22 cellular contexts compared by ENCODE assay signal in genomic region chr1:192070213-192070612, GRCh38.
DNase-seq lines count a peak whose midpoint lies in the region; ATAC-seq, FAIRE-seq and TF ChIP-seq lines count a peak whose summit lies in the region.
"Had no signal": no experiment of that assay in that cellular context is flagged by ENCODE, and none has a peak within 500 bp of the region (broad histone marks: within the 10 kb centered on the region; RNA-seq: fewer than 3 reads in every experiment).

No MANE protein-coding gene starts in this region.

- CTCF ChIA-PET in HepG2 (lab: Yijun Ruan, JAX; ENCODE audit: low intra/inter-chr PET ratio, low total read pairs) (no interaction called here), K562 (lab: Yijun Ruan, JAX; ENCODE audit: low intra/inter-chr PET ratio) (no interaction called here)

- H3K4me2 ChIP-seq in HepG2 (ENCODE audit: low read depth, low read length) (no peak overlapping the region), Loucy (ENCODE audit: low read depth, low read length, poor library complexity, severe bottlenecking) (peak overlapping the region; percentile 47), K562 (ENCODE audit: insufficient read depth, low read length) (no peak overlapping the region)
- H3K4me2 ChIP-seq: A549; BLaER1 treated with 17β-estradiol and CSF1 and Interleukin-3, amounts not matched to agents 10 nM and 100 nM had no signal

- no peaks in the 10 kb centered on the region for H3K9me1 ChIP-seq in K562 (ENCODE audit: control insufficient read depth, insufficient read depth, low read length)

- BruUV-seq in HepG2 (replicated peaks; lab: Mats Ljungman, UMichigan) (no TSS peak), K562 (replicated peaks; lab: Mats Ljungman, UMichigan) (no TSS peak)

- ATAC-seq in HepG2 (no peak), right lobe of liver (no peak), K562 (no peak), HG03442 (IDR thresholded peaks at IDR 0.05; ENCODE audit: unreplicated experiment) (no peak)
- ATAC-seq: A549; CD8-positive, alpha-beta T cell had no signal

- H3K79me2 ChIP-seq in HepG2 (ENCODE audit: insufficient read depth, low read length) (no peaks in the 10 kb centered on the region), Loucy (ENCODE audit: insufficient read depth, low read length) (no peaks in the 10 kb centered on the region), K562 (ENCODE audit: control insufficient read depth, insufficient read depth, low read length) (no peaks in the 10 kb centered on the region)

- H3K4me1 ChIP-seq in HepG2 (ENCODE audit: insufficient read depth, low read length) (no peaks in the 10 kb centered on the region), right lobe of liver (no peaks in the 10 kb centered on the region), Loucy (ENCODE audit: insufficient read depth, low read length, poor library complexity, severe bottlenecking) (peaks cover 29% of the 10 kb centered on the region), K562 (replicated peaks in 1 of 2; ENCODE audit: control insufficient read depth in 2 of 2, insufficient read depth in 2 of 2, low read length in 2 of 2) (no peaks in the 10 kb centered on the region; a peak in 2 of 5 replicates)
- H3K4me1 ChIP-seq: A549, Caco-2 had no signal

- in situ Hi-C loops in HepG2 (cut with HindIII; ENCODE audit: extremely low pct_ligation_motif_present, low pct_unique_long_range_greater_than_20kb), result no loop called here
- in situ Hi-C loops in K562 (cut with MboI), result no loop called here

- FAIRE-seq in HepG2 (lab: Jason Lieb, UNC) (no peak), K562 (lab: Jason Lieb, UNC) (no peak)
- FAIRE-seq: A549, G401.6, GM12891 had no signal

- intact Hi-C loops in HepG2 (cut with micrococcal nuclease; ENCODE audit: unreplicated experiment) (no loop called here), right lobe of liver (cut with DNase I) (no loop called here), K562 (cut with micrococcal nuclease) (no loop called here)

- H3K4me3 ChIP-seq in HepG2 (replicated peaks in 1 of 3; ENCODE audit: insufficient read depth in 1 of 3, low read depth in 2 of 3, low read length in 3 of 3), result no peak overlapping the region
- no peak overlapping the region for H3K4me3 ChIP-seq in right lobe of liver
- H3K4me3 ChIP-seq in Loucy (ENCODE audit: low read length, poor library complexity, severe bottlenecking), result no peak overlapping the region
- H3K4me3 ChIP-seq in K562, result no peak overlapping the region
- H3K4me3 ChIP-seq: A549; BLaER1 treated with 17β-estradiol and CSF1 and Interleukin-3, amounts not matched to agents 10 nM and 100 nM had no signal

- no peak overlapping the region for H3K9ac ChIP-seq in HepG2 (ENCODE audit: insufficient read depth, low read depth, low read length)
- no peak overlapping the region for H3K9ac ChIP-seq in Loucy (ENCODE audit: low read depth, low read length, poor library complexity, severe bottlenecking)
- no peak overlapping the region for H3K9ac ChIP-seq in K562 (ENCODE audit: insufficient read depth in 1 of 2, low read depth in 2 of 2, low read length in 2 of 2)
- H3K9ac ChIP-seq: BLaER1 treated with 17β-estradiol and CSF1 and Interleukin-3, amounts not matched to agents 10 nM and 100 nM had no signal

- H3K27ac ChIP-seq in HepG2 (ENCODE audit: extremely low read length, insufficient read depth, low read length) (no peak overlapping the region), right lobe of liver (no peak overlapping the region), K562 (ENCODE audit: extremely low read depth, low read depth, low read length) (no peak overlapping the region)
- H3K27ac ChIP-seq: 22Rv1; A549; BLaER1 treated with 17β-estradiol and CSF1 and Interleukin-3, amounts not matched to agents 10 nM and 100 nM; C4-2B had no signal

- TF ChIP-seq EP300 in HepG2 (IDR thresholded peaks at IDR 0.05; ENCODE audit: low read depth in 2 of 2, low read length in 2 of 2) (no peak), HepG2 (CRISPR knock-in tag; IDR thresholded peaks at IDR 0.05; ENCODE audit: borderline replicate concordance) (no peak), K562 (IDR thresholded peaks at IDR 0.05; ENCODE audit: low read length) (no peak)

- TF ChIP-seq RAD21 in HepG2 (CRISPR knock-in tag; IDR thresholded peaks at IDR 0.05) (no peak), K562 (CRISPR knock-in tag; conservative IDR thresholded peaks at IDR 0.05 in 1 of 2, IDR thresholded peaks at IDR 0.05 in 1 of 2) (no peak)

- no peak for TF ChIP-seq CTCF in HepG2 (CRISPR knock-in tag; IDR thresholded peaks at IDR 0.05)
- TF ChIP-seq CTCF in right lobe of liver (IDR thresholded peaks at IDR 0.05), result no peak
- no peak for TF ChIP-seq CTCF in Loucy (conservative IDR thresholded peaks at IDR 0.05; ENCODE audit: low read length)
- no peak for TF ChIP-seq CTCF in K562 (IDR thresholded peaks at IDR 0.05 in 2 of 3, conservative IDR thresholded peaks at IDR 0.05 in 1 of 3; ENCODE audit: insufficient read depth in 2 of 3, low read depth in 1 of 3, low read length in 3 of 3)

- no peaks in the 10 kb centered on the region for H3K9me2 ChIP-seq in Loucy (replicated peaks; ENCODE audit: low read depth, low read length)

- no peaks in the 10 kb centered on the region for H3K9me3 ChIP-seq in HepG2 (ENCODE audit: low read length)
- H3K9me3 ChIP-seq in right lobe of liver, result no peaks in the 10 kb centered on the region
- no peaks in the 10 kb centered on the region for H3K9me3 ChIP-seq in Loucy (ENCODE audit: insufficient read depth, low read depth, low read length)
- H3K9me3 ChIP-seq in K562 (replicated peaks; ENCODE audit: control insufficient read depth, insufficient read depth, low read depth, low read length), result no peaks in the 10 kb centered on the region
- H3K9me3 ChIP-seq: A549; BLaER1 treated with 17β-estradiol and CSF1 and Interleukin-3, amounts not matched to agents 10 nM and 100 nM; Caco-2 had no signal

- DNase-seq in HepG2 (ENCODE audit: low spot score) (no peak), right lobe of liver (no peak), K562 (ENCODE audit: extremely low read depth in 1 of 4, low spot score in 3 of 4) (no peak), iPS-NIHi11 (ENCODE audit: low spot score) (no peak)
- DNase-seq: AML-193; Caco-2; Calu3; CD4-positive, alpha-beta T cell; CD8-positive, alpha-beta T cell; DMS 273 treated with DMSO at 0.1 percent for 48 hours; DMS153; DMS53; DMS79; GF-D8 had no signal

- H3K36me3 ChIP-seq in HepG2 (replicated peaks in 1 of 2; ENCODE audit: control insufficient read depth in 1 of 2, insufficient read depth in 2 of 2, low read length in 2 of 2) (no peaks in the 10 kb centered on the region), right lobe of liver (no peaks in the 10 kb centered on the region), Loucy (ENCODE audit: insufficient read depth, low read length) (no peaks in the 10 kb centered on the region), K562 (ENCODE audit: control insufficient read depth, insufficient read depth, low read length) (no peaks in the 10 kb centered on the region)
- H3K36me3 ChIP-seq: BLaER1 treated with 17β-estradiol and CSF1 and Interleukin-3, amounts not matched to agents 10 nM and 100 nM had no signal

- POLR2A ChIA-PET in HepG2 (lab: Yijun Ruan, JAX), result no interaction called here
- POLR2A ChIA-PET in K562 (lab: Yijun Ruan, JAX), result no interaction called here

- WGBS in HepG2 (ENCODE audit: low lambda C conversion rate), result 0% methylated on average over 2 of the region's 2 CpGs
- WGBS in right lobe of liver (ENCODE audit: insufficient coverage, low coverage, low lambda C conversion rate, missing lambda C conversion rate), result 35% methylated on average over 2 of the region's 2 CpGs
- WGBS in K562 (ENCODE audit: insufficient coverage, low coverage, missing lambda C conversion rate), result 58% methylated on average over 2 of the region's 2 CpGs

- no peak for TF ChIP-seq POLR2A in HepG2 (IDR thresholded peaks at IDR 0.05; ENCODE audit: insufficient read depth in 1 of 2, low read depth in 2 of 2, low read length in 2 of 2)
- no peak for TF ChIP-seq POLR2A in right lobe of liver (IDR thresholded peaks at IDR 0.05)
- no peak for TF ChIP-seq POLR2A in K562 (conservative IDR thresholded peaks at IDR 0.05)

- H3F3A ChIP-seq in Loucy (ENCODE audit: low read depth), result no peaks in the 10 kb centered on the region

- H2AFZ ChIP-seq in HepG2 (ENCODE audit: low read length) (no peak overlapping the region), Loucy (ENCODE audit: low read length) (no peak overlapping the region), K562 (ENCODE audit: low read depth, low read length) (peak overlapping the region; percentile 47)

- H4K20me1 ChIP-seq in HepG2 (ENCODE audit: insufficient read depth, low read length) (no peaks in the 10 kb centered on the region), Loucy (ENCODE audit: insufficient read depth, low read length, poor library complexity, severe bottlenecking) (no peaks in the 10 kb centered on the region), K562 (replicated peaks; ENCODE audit: control insufficient read depth, insufficient read depth, low read length) (no peaks in the 10 kb centered on the region)
- H4K20me1 ChIP-seq: BLaER1 treated with 17β-estradiol and CSF1 and Interleukin-3, amounts not matched to agents 10 nM and 100 nM had no signal

- H3K27me3 ChIP-seq in HepG2 (ENCODE audit: control insufficient read depth in 1 of 2, insufficient read depth in 2 of 2, low read length in 2 of 2) (no peaks in the 10 kb centered on the region), right lobe of liver (no peaks in the 10 kb centered on the region), Loucy (ENCODE audit: insufficient read depth, low read length, poor library complexity, severe bottlenecking) (no peaks in the 10 kb centered on the region), K562 (ENCODE audit: control insufficient read depth in 2 of 2, insufficient read depth in 2 of 2, low read length in 2 of 2) (no peaks in the 10 kb centered on the region)
- H3K27me3 ChIP-seq: BLaER1 treated with 17β-estradiol and CSF1 and Interleukin-3, amounts not matched to agents 10 nM and 100 nM had no signal

TF ChIP-seq in HepG2, 621 proteins besides CTCF, POLR2A, EP300 and RAD21:
- TF ChIP-seq NR2F1 (CRISPR knock-in tag; IDR thresholded peaks at IDR 0.05), result no peak
- TF ChIP-seq TBX2 (CRISPR knock-in tag; IDR thresholded peaks at IDR 0.05; ENCODE audit: borderline replicate concordance), result no peak
- 0 out of 2 replicates have a peak, but pooled peaks have one; percentile 27 for TF ChIP-seq CREB1 (IDR thresholded peaks at IDR 0.05)
- TF ChIP-seq CREB1 (CRISPR knock-in tag; IDR thresholded peaks at IDR 0.05), result no peak

TF ChIP-seq in K562, 482 proteins besides CTCF, POLR2A, EP300 and RAD21 (continues in another document):
- TF ChIP-seq FOXK1 (CRISPR knock-in tag; IDR thresholded peaks at IDR 0.05; ENCODE audit: borderline replicate concordance) (no peak), ATF7 (IDR thresholded peaks at IDR 0.05) (no peak), SRSF7 (optimal IDR thresholded peaks at IDR 0.05; ENCODE audit: low read depth, low read length) (no peak), ZNF778 (CRISPR knock-in tag; IDR thresholded peaks at IDR 0.05) (no peak)
